Comparison of ENCODE assay signal across 8 cellular contexts in the genomic region with DNA sequence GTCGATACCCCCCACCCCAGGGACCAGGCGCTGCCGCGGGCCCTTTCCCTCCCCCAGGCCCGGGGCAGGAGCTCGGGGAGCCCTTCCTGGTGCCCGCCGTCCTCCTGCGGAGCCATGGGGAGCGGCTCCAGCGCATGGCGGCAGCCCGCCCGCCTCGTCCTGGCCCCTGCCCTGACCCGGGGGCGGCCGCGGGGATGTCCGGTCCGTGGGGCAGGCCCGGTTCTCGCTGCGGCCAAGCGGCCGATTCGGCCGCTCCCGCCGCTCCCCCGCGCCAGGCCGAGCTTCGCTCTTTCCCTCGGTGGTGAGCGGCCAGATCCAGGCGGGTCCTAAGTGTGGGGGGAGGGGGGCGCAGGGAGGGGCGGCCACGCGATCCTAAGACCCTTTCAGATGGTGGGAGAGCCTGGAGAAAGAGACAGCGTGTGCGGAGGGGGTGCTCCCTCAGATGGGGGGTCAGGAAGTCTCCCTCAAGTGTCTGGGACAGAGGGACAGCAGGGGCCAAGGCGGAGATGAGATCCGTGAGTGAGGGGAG. TPM values are rescaled to one million over a fixed set of nuclear protein-coding genes. Genes with fewer than 3 reads are reported as not detected.
DNase-seq lines count a peak whose midpoint lies in the region; ATAC-seq and TF ChIP-seq lines count a peak whose summit lies in the region.

No MANE protein-coding gene starts in this region.

- H3K36me3 ChIP-seq in A673 (ENCODE audit: insufficient read depth, low read length, poor library complexity, severe bottlenecking) = no peaks in the 10 kb centered on the region
- no peaks in the 10 kb centered on the region for H3K36me3 ChIP-seq in lung (ENCODE audit: control insufficient read depth in 2 of 2, insufficient read depth in 2 of 2, low read length in 2 of 2)
- no peaks in the 10 kb centered on the region for H3K36me3 ChIP-seq in urinary bladder (ENCODE audit: insufficient read depth)

- peaks cover 16% of the 10 kb centered on the region for H3K27me3 Mint-ChIP-seq in HFFc6 (ENCODE audit: insufficient read depth)
- no peaks in the 10 kb centered on the region for H3K27me3 Mint-ChIP-seq in central memory CD8-positive, alpha-beta T cell

- no peaks in the 10 kb centered on the region for H3K9me3 Mint-ChIP-seq in HFFc6
- H3K9me3 Mint-ChIP-seq in central memory CD8-positive, alpha-beta T cell = no peaks in the 10 kb centered on the region

- H3K9me3 ChIP-seq in A673 (ENCODE audit: low read depth, low read length, poor library complexity, severe bottlenecking) (no peaks in the 10 kb centered on the region), lung (ENCODE audit: control insufficient read depth in 2 of 2, insufficient read depth in 1 of 2, low read length in 1 of 2) (no peaks in the 10 kb centered on the region)

- no peaks in the 10 kb centered on the region for H3K4me1 Mint-ChIP-seq in HFFc6 (ENCODE audit: low read depth)
- H3K4me1 Mint-ChIP-seq in central memory CD8-positive, alpha-beta T cell = peaks cover 28% of the 10 kb centered on the region

- 1% methylated on average over 28 to 45 of the region's 45 CpGs for WGBS in lung, 2 donors
- WGBS in urinary bladder = under 1% methylated on average over 45 of the region's 45 CpGs

- DNase-seq in A673 (ENCODE audit: low spot score) (no peak), HFFc6 (no peak), lung (ENCODE audit: low spot score) (no peak), amniotic stem cell (lab: John Stamatoyannopoulos, UW) (no peak), mesenteric fat pad (ENCODE audit: low spot score) (no peak)
- no peak for DNase-seq in central memory CD8-positive, alpha-beta T cell (ENCODE audit: low spot score in 2 of 2)

- POLR2A ChIA-PET in A673 (lab: Charles Lee; ENCODE audit: low non-redundant PET) = interaction anchor here (0.6 kb wide), 1 partner anchor 18 kb away, joined by 7 read pairs; no protein-coding TSS in a partner anchor

- peak overlapping the region; percentile 94 for H3K4me3 ChIP-seq in A673 (ENCODE audit: low read depth, low read length, poor library complexity, severe bottlenecking)
- H3K4me3 ChIP-seq in lung = peak overlapping the region; percentile 79
- H3K4me3 ChIP-seq in urinary bladder (ENCODE audit: low read depth, low read length) = peak overlapping the region; percentile 72

- no peak for ATAC-seq in central memory CD8-positive, alpha-beta T cell (replicated peaks; ENCODE audit: extremely low read depth, poor library complexity, severe bottlenecking)
- ATAC-seq in lung (ENCODE audit: insufficient read depth, low FRiP score) (peak; percentile 21), HG03045 (IDR thresholded peaks at IDR 0.05; ENCODE audit: unreplicated experiment) (no peak)

- H3K36me3 Mint-ChIP-seq in HFFc6 (ENCODE audit: low read depth) = no peaks in the 10 kb centered on the region
- peaks cover 21% of the 10 kb centered on the region for H3K36me3 Mint-ChIP-seq in central memory CD8-positive, alpha-beta T cell (ENCODE audit: insufficient read depth)

- intact Hi-C loops in A673 (cut with micrococcal nuclease; ENCODE audit: unreplicated experiment) = no loop called here

- H3K27ac ChIP-seq in A673 (ENCODE audit: low read depth, low read length, poor library complexity, severe bottlenecking) (peak overlapping the region; percentile 74), lung (ENCODE audit: low read depth in 1 of 2, low read length in 1 of 2) (peak overlapping the region in 1 of 2 donors; percentile 85), urinary bladder (ENCODE audit: low read depth) (no peak overlapping the region)

- CTCF ChIA-PET in A673 (lab: Charles Lee) = no interaction called here

- no TSS peak for BruUV-seq in A673 (replicated peaks; lab: Mats Ljungman, UMichigan)

- no peak overlapping the region for H3K27ac Mint-ChIP-seq in HFFc6
- H3K27ac Mint-ChIP-seq in central memory CD8-positive, alpha-beta T cell (ENCODE audit: low read depth) = peak overlapping the region; percentile 87

- H3K4me3 Mint-ChIP-seq in HFFc6 = peak overlapping the region; percentile 83
- H3K4me3 Mint-ChIP-seq in central memory CD8-positive, alpha-beta T cell = peak overlapping the region; percentile 78

- TF ChIP-seq CTCF in A673 (conservative IDR thresholded peaks at IDR 0.05; ENCODE audit: low read depth, low read length) (no peak), HFFc6 (IDR thresholded peaks at IDR 0.05) (no peak), lung (IDR thresholded peaks at IDR 0.05; ENCODE audit: control extremely low read depth, extremely low read depth) (no peak)

- H3K27me3 ChIP-seq in A673 (replicated peaks; ENCODE audit: insufficient read depth, low read depth, low read length, poor library complexity) (no peaks in the 10 kb centered on the region), lung (ENCODE audit: control insufficient read depth, insufficient read depth) (no peaks in the 10 kb centered on the region)

- H3K4me1 ChIP-seq in A673 (ENCODE audit: insufficient read depth, low read length, poor library complexity, severe bottlenecking) (peaks cover 6% of the 10 kb centered on the region), lung (ENCODE audit: control insufficient read depth in 2 of 2, insufficient read depth in 2 of 2, low read length in 2 of 2) (peaks cover 0 to 17% of the 10 kb centered on the region in 2 donors), urinary bladder (ENCODE audit: insufficient read depth) (no peaks in the 10 kb centered on the region)

RNA-seq across cellular contexts. Expression of a gene that starts 1.3 kb away (rescaled TPM):
- total RNA-seq in A673 (2021) (3.8 and 11.1 TPM in 2 replicates), lung (10 to 100 TPM; 36.4 to 46.8 TPM), urinary bladder (10.9 TPM), mesenteric fat pad (17.9 TPM)
- 1 to 10 TPM in 4 of 6 experiments, under 1 TPM in 2; 0.83 to 3.6 (median 2.4) TPM for total RNA-seq in HFFc6 (2021; fragmentation: NEBNext Ultra II Directional; extraction: Animal tissue kit (Norgen Biotek cat#: 25700))
- polyA plus RNA-seq in lung (10 to 100 TPM; 13.8 to 36.4 TPM), urinary bladder (21.3 TPM)

RNA-seq across cellular contexts. Expression of a gene that starts 12.2 kb away (rescaled TPM):
- 109 and 126 TPM in 2 replicates for total RNA-seq in A673 (2021)
- total RNA-seq in HFFc6 (2021; fragmentation: NEBNext Ultra II Directional; extraction: Animal tissue kit (Norgen Biotek cat#: 25700)) = 100 to 1,000 TPM in 5 of 6 experiments, 10 to 100 TPM in 1; 90.1 to 133 (median 109) TPM
- total RNA-seq in lung = 10 to 100 TPM; 36.2 to 80.7 TPM
- polyA plus RNA-seq in lung = 100 to 1,000 TPM in 1 of 2 donors, 10 to 100 TPM in 1; 95.6 to 135 TPM
- total RNA-seq in urinary bladder = 15.9 TPM
- 76.2 TPM for polyA plus RNA-seq in urinary bladder
- total RNA-seq in mesenteric fat pad = 41.5 TPM

RNA-seq across cellular contexts. Expression of a gene that starts 20.3 kb away (rescaled TPM):
- total RNA-seq in A673 (2021) (169 and 205 TPM in 2 replicates), lung (100 to 1,000 TPM; 187 to 247 TPM), urinary bladder (78.2 TPM), mesenteric fat pad (208 TPM)
- 100 to 1,000 TPM in 4 of 6 experiments, 10 to 100 TPM in 2; 92.8 to 111 (median 105) TPM for total RNA-seq in HFFc6 (2021; fragmentation: NEBNext Ultra II Directional; extraction: Animal tissue kit (Norgen Biotek cat#: 25700))
- polyA plus RNA-seq in lung (100 to 1,000 TPM; 139 to 321 TPM), urinary bladder (113 TPM)
